ENCODE assay signal across 11 cellular contexts in the genomic region with DNA sequence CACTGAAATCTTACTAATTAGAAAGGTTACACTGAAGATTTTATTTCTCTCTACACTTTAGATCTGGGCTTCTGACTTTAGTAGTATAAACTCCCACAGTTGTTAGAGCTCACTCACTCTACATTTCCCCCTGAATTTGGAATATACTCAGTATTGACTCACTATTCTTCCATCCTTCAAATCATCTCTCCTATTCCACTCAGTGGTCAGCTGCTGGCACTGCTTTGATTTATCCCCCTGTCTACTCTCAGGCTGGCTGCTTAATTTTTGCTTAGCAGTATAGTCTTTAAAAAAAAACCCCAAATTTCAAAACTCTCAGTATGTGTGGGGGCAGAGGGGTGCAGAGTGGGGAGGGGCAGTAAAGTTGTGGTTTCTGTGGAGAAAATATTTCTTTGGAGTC.
DNase-seq lines count a peak whose midpoint lies in the region; ATAC-seq and TF ChIP-seq lines count a peak whose summit lies in the region.
"Had no signal": no experiment of that assay in that cellular context is flagged by ENCODE, and none has a peak within 500 bp of the region (broad histone marks: within the 10 kb centered on the region; RNA-seq: fewer than 3 reads in every experiment).

No MANE protein-coding gene starts in this region.

- H3K9me3 ChIP-seq in GM23248 (ENCODE audit: low read depth) (no peaks in the 10 kb centered on the region), suprapubic skin (no peaks in the 10 kb centered on the region)

- H3K4me1 ChIP-seq in GM23248 (ENCODE audit: insufficient read depth) (peaks cover 75% of the 10 kb centered on the region), suprapubic skin (peaks cover 12% of the 10 kb centered on the region)

- in situ Hi-C loops in GM23248 (cut with MboI): no loop called here

- DNase-seq in AG08395 (ENCODE audit: low spot score) (peak; percentile 26), GM23248 (peak; percentile 64), iris pigment epithelial cell (ENCODE audit: low read depth) (peak; percentile 60), mesenteric fat pad (ENCODE audit: low spot score) (no peak), suprapubic skin (ENCODE audit: low spot score in 2 of 2) (no peak)
- no peak for DNase-seq in activated T-helper 1 cell treated with anti-CD3 and anti-CD28 coated beads, Interleukin-12 subunit alpha, Interleukin-12 subunit beta, Interleukin-2, Interleukin-4 antibody, amounts not matched to agents 30 ng/mL and 10 ng/mL and 1 ng/mL, durations not matched to agents 14 hours and 24 hours and 36 hours (ENCODE audit: low spot score)
- DNase-seq in stimulated activated CD4-positive, alpha-beta T cell treated with anti-CD3 and anti-CD28 coated beads, Interleukin-15, amount 100 ng/mL, for 24 hours: no peak
- DNase-seq: activated CD4-positive, alpha-beta T cell treated with anti-CD3 and anti-CD28 coated beads for 48 hours; caudate nucleus; DMS79 treated with DMSO at 0.1 percent for 48 hours had no signal

- TF ChIP-seq CTCF in suprapubic skin (IDR thresholded peaks at IDR 0.05): no peak

- H3K27me3 Mint-ChIP-seq in activated T-helper 1 cell treated with anti-CD3 and anti-CD28 coated beads, Interleukin-12 subunit alpha, Interleukin-12 subunit beta, Interleukin-2, Interleukin-4 antibody, amounts not matched to agents 30 ng/mL and 10 ng/mL and 1 ng/mL, durations not matched to agents 14 hours and 24 hours and 36 hours (ENCODE audit: insufficient read depth): no peaks in the 10 kb centered on the region

- peak overlapping the region; percentile 35; the same call in 1 of the 2 replicates for H3K4me3 ChIP-seq in GM23248
- no peak overlapping the region for H3K4me3 ChIP-seq in suprapubic skin

- H4K20me1 ChIP-seq in GM23248 (ENCODE audit: insufficient read depth): no peaks in the 10 kb centered on the region

- intact Hi-C loops in activated T-helper 1 cell treated with anti-CD3 and anti-CD28 coated beads, Interleukin-12 subunit alpha, Interleukin-12 subunit beta, Interleukin-2, Interleukin-4 antibody, amounts not matched to agents 30 ng/mL and 10 ng/mL and 1 ng/mL, durations not matched to agents 14 hours and 24 hours and 36 hours (cut with micrococcal nuclease): no loop called here

- H2AFZ ChIP-seq in GM23248: no peak overlapping the region

- peak overlapping the region; percentile 27 for H3K4me3 Mint-ChIP-seq in activated T-helper 1 cell treated with anti-CD3 and anti-CD28 coated beads, Interleukin-12 subunit alpha, Interleukin-12 subunit beta, Interleukin-2, Interleukin-4 antibody, amounts not matched to agents 30 ng/mL and 10 ng/mL and 1 ng/mL, durations not matched to agents 14 hours and 24 hours and 36 hours

- no peak for ATAC-seq in HG03571 (IDR thresholded peaks at IDR 0.05; ENCODE audit: unreplicated experiment)

- H3K27ac ChIP-seq in GM23248: peak overlapping the region; percentile 83
- no peak overlapping the region for H3K27ac ChIP-seq in suprapubic skin

- H3K27me3 ChIP-seq in GM23248 (replicated peaks; ENCODE audit: insufficient read depth): no peaks in the 10 kb centered on the region
- H3K27me3 ChIP-seq in suprapubic skin: no peaks in the 10 kb centered on the region

- peak overlapping the region; percentile 71 for H3K4me2 ChIP-seq in GM23248 (ENCODE audit: unreplicated experiment)

- no peaks in the 10 kb centered on the region for H3K9me2 ChIP-seq in GM23248 (ENCODE audit: insufficient read depth)

- no peak for TF ChIP-seq POLR2A in suprapubic skin (IDR thresholded peaks at IDR 0.05)

- no peaks in the 10 kb centered on the region for H3K36me3 ChIP-seq in GM23248 (ENCODE audit: low read depth)
- H3K36me3 ChIP-seq in suprapubic skin: peaks cover 2% of the 10 kb centered on the region

- peaks cover 56% of the 10 kb centered on the region for H3K36me3 Mint-ChIP-seq in activated T-helper 1 cell treated with anti-CD3 and anti-CD28 coated beads, Interleukin-12 subunit alpha, Interleukin-12 subunit beta, Interleukin-2, Interleukin-4 antibody, amounts not matched to agents 30 ng/mL and 10 ng/mL and 1 ng/mL, durations not matched to agents 14 hours and 24 hours and 36 hours (ENCODE audit: low read depth)

- H3K79me2 ChIP-seq in GM23248 (ENCODE audit: insufficient read depth): peaks cover 92% of the 10 kb centered on the region

- peaks cover 74% of the 10 kb centered on the region for H3K4me1 Mint-ChIP-seq in activated T-helper 1 cell treated with anti-CD3 and anti-CD28 coated beads, Interleukin-12 subunit alpha, Interleukin-12 subunit beta, Interleukin-2, Interleukin-4 antibody, amounts not matched to agents 30 ng/mL and 10 ng/mL and 1 ng/mL, durations not matched to agents 14 hours and 24 hours and 36 hours (ENCODE audit: low read depth)

- H3F3A ChIP-seq in GM23248 (ENCODE audit: insufficient read depth): peaks cover 71% of the 10 kb centered on the region

- no peaks in the 10 kb centered on the region for H3K9me3 Mint-ChIP-seq in activated T-helper 1 cell treated with anti-CD3 and anti-CD28 coated beads, Interleukin-12 subunit alpha, Interleukin-12 subunit beta, Interleukin-2, Interleukin-4 antibody, amounts not matched to agents 30 ng/mL and 10 ng/mL and 1 ng/mL, durations not matched to agents 14 hours and 24 hours and 36 hours

- peak overlapping the region; percentile 85 for H3K27ac Mint-ChIP-seq in activated T-helper 1 cell treated with anti-CD3 and anti-CD28 coated beads, Interleukin-12 subunit alpha, Interleukin-12 subunit beta, Interleukin-2, Interleukin-4 antibody, amounts not matched to agents 30 ng/mL and 10 ng/mL and 1 ng/mL, durations not matched to agents 14 hours and 24 hours and 36 hours

- TF ChIP-seq EP300 in suprapubic skin (IDR thresholded peaks at IDR 0.05): no peak

- peak overlapping the region; percentile 61 for H3K9ac ChIP-seq in GM23248

Comparison
In these comparisons a context has a peak if more than half of its experiments do, and no peak if none do; other contexts are left out.
1. DNase-seq: peak in AG08395 (single experiment), GM23248 (single experiment) and iris pigment epithelial cell (single experiment); none in activated T-helper 1 cell treated with anti-CD3 and anti-CD28 coated beads, Interleukin-12 subunit alpha, Interleukin-12 subunit beta, Interleukin-2, Interleukin-4 antibody, amounts not matched to agents 30 ng/mL and 10 ng/mL and 1 ng/mL, durations not matched to agents 14 hours and 24 hours and 36 hours (single experiment), mesenteric fat pad (single experiment), stimulated activated CD4-positive, alpha-beta T cell treated with anti-CD3 and anti-CD28 coated beads, Interleukin-15, amount 100 ng/mL, for 24 hours (single experiment) and suprapubic skin (0 of 2).